8 cellular contexts compared by ENCODE assay signal in genomic region chr12:44847888-44848770, GRCh38.
DNase-seq lines count a peak whose midpoint lies in the region; ATAC-seq lines count a peak whose summit lies in the region.

No MANE protein-coding gene starts in this region.

- DNase-seq in activated CD8-positive, alpha-beta memory T cell treated with anti-CD3 and anti-CD28 coated beads for 24 hours = peak; percentile 80
- peak; percentile 12 to 32 for DNase-seq in stimulated activated CD4-positive, alpha-beta T cell treated with anti-CD3 and anti-CD28 coated beads, Interleukin-1b, Interleukin-23, amount 100 ng/mL, for 4 hours (ENCODE audit: low read depth in 2 of 2)
- DNase-seq in amniotic stem cell (lab: John Stamatoyannopoulos, UW) = no peak
- no peak for DNase-seq in NCI-H524 treated with DMSO at 0.1 percent for 48 hours (lab: John Stamatoyannopoulos, UW)
- DNase-seq in HuH-7.5 (ENCODE audit: low spot score) = no peak
- no peak for DNase-seq in RPMI8226

- peak; percentile 79 for ATAC-seq in GM19328 (IDR thresholded peaks at IDR 0.05; ENCODE audit: unreplicated experiment)
- ATAC-seq in HG03135 (IDR thresholded peaks at IDR 0.05; ENCODE audit: unreplicated experiment) = peak; percentile 81

Comparison
In these comparisons a context has a peak if more than half of its experiments do, and no peak if none do; other contexts are left out.
1. DNase-seq: peak in activated CD8-positive, alpha-beta memory T cell treated with anti-CD3 and anti-CD28 coated beads for 24 hours (single experiment) and stimulated activated CD4-positive, alpha-beta T cell treated with anti-CD3 and anti-CD28 coated beads, Interleukin-1b, Interleukin-23, amount 100 ng/mL, for 4 hours (2 of 2); none in amniotic stem cell (single experiment), NCI-H524 treated with DMSO at 0.1 percent for 48 hours (single experiment), HuH-7.5 (single experiment) and RPMI8226 (single experiment).